14 cellular contexts compared by ENCODE assay signal in the genomic region with DNA sequence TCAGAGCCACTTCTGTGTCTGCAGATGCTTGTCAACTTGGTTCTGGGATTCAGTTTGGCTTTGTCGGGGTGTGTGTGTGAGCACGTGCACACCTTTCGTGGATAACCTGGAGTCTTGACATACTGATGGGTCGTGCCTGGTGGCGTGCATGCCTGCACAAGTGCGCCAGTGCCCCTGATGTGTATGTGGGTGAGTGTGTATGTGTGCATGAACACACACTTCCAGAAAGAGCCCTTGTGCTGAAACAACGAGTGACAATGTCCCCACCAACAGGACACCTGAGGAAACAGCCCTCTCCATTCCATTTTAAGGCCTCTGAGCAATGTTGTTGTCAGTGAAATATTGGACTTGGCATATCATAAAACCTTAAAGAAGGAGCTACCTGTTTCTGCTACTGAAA. TPM values are rescaled to one million over a fixed set of nuclear protein-coding genes. Genes with fewer than 3 reads are reported as not detected.
DNase-seq lines count a peak whose midpoint lies in the region; ATAC-seq and TF ChIP-seq lines count a peak whose summit lies in the region.
"Had no signal": no experiment of that assay in that cellular context is flagged by ENCODE, and none has a peak within 500 bp of the region (broad histone marks: within the 10 kb centered on the region; RNA-seq: fewer than 3 reads in every experiment).

No MANE protein-coding gene starts in this region.

- H3K27me3 ChIP-seq in stomach (peaks cover 0 to 3% (median 0%) of the 10 kb centered on the region in 3 donors), gastroesophageal sphincter (no peaks in the 10 kb centered on the region)
- H3K27me3 ChIP-seq: ascending aorta had no signal

- peak in 2 of 7 experiments; percentile 14 to 23 for TF ChIP-seq CTCF in stomach (IDR thresholded peaks at IDR 0.05)
- peak in 1 of 4 experiments; percentile 11 for TF ChIP-seq CTCF in gastroesophageal sphincter (IDR thresholded peaks at IDR 0.05)

- DNase-seq in NCI-H2107 treated with DMSO at 0.1 percent for 48 hours (lab: John Stamatoyannopoulos, UW; ENCODE audit: unreplicated experiment), result peak; percentile 17
- DNase-seq in NCI-H2107 (lab: John Stamatoyannopoulos, UW), result no peak
- DNase-seq in NCI-H69 (lab: John Stamatoyannopoulos, UW), result peak; percentile 71
- no peak for DNase-seq in stomach
- no peak for DNase-seq in NOMO-1 treated with DMSO at 0.1 percent for 48 hours (lab: John Stamatoyannopoulos, UW; ENCODE audit: unreplicated experiment)
- DNase-seq in NCI-H2171 (lab: John Stamatoyannopoulos, UW), result no peak
- DNase-seq: COR-L47; dermis blood vessel endothelial cell; NCI-H1436 treated with DMSO at 0.1 percent for 48 hours; Right ventricle myocardium superior; stimulated activated CD4-positive, alpha-beta T cell treated with anti-CD3 and anti-CD28 coated beads, Interleukin-12 subunit alpha, Interleukin-12 subunit beta, amount 100 ng/mL, for 4 hours had no signal

- peak overlapping the region; percentile 87 to 96 (median 93) for H3K27ac ChIP-seq in stomach
- H3K27ac ChIP-seq in gastroesophageal sphincter, result no peak overlapping the region
- H3K27ac ChIP-seq: ascending aorta had no signal

- H3K36me3 ChIP-seq in stomach, result peaks cover 6 to 10% (median 8%) of the 10 kb centered on the region in 4 donors
- peaks cover 0 to 23% of the 10 kb centered on the region in 2 donors for H3K36me3 ChIP-seq in gastroesophageal sphincter
- H3K36me3 ChIP-seq: ascending aorta had no signal

- TF ChIP-seq EP300 in stomach (IDR thresholded peaks at IDR 0.05), result no peak
- TF ChIP-seq EP300 in gastroesophageal sphincter (IDR thresholded peaks at IDR 0.05), result no peak

- 27 to 63% (median 39%) methylated on average over 7 of the region's 7 CpGs for WGBS in stomach, 5 donors
- WGBS in gastroesophageal sphincter (ENCODE audit: low coverage in 1 of 2), 2 donors, result 77% methylated on average over 5 of the region's 7 CpGs; no CpG with 5 or more reads in 1 of the 2 donors

- peak; percentile 43 for ATAC-seq in esophagus mucosa
- no peak for ATAC-seq in gastroesophageal sphincter

- TF ChIP-seq POLR2A in stomach (IDR thresholded peaks at IDR 0.05) (no peak), gastroesophageal sphincter (IDR thresholded peaks at IDR 0.05) (no peak)

- H3K4me3 ChIP-seq in stomach, result peak overlapping the region in 1 of 4 donors; percentile 19
- no peak overlapping the region for H3K4me3 ChIP-seq in gastroesophageal sphincter
- H3K4me3 ChIP-seq: ascending aorta had no signal

- intact Hi-C loops in stomach (cut with DNase I; ENCODE audit: low total_unique reads), result no loop called here

- H3K9me3 ChIP-seq in stomach, result no peaks in the 10 kb centered on the region
- H3K9me3 ChIP-seq in gastroesophageal sphincter, result no peaks in the 10 kb centered on the region
- H3K9me3 ChIP-seq: ascending aorta had no signal

- H3K4me1 ChIP-seq in stomach (peaks cover 62 to 93% (median 81%) of the 10 kb centered on the region in 4 donors), gastroesophageal sphincter (peaks cover 0 to 38% (median 0%) of the 10 kb centered on the region in 3 donors)
- H3K4me1 ChIP-seq: ascending aorta had no signal

RNA-seq across cellular contexts. Expression of a gene that starts 53.9 kb away (rescaled TPM):
- total RNA-seq in esophagus mucosa, result 35.2 TPM
- total RNA-seq in stomach, result 10 to 100 TPM; 15.4 to 79.4 (median 31.0) TPM
- polyA plus RNA-seq in stomach, result 10 to 100 TPM; 34.0 to 71.3 (median 70.3) TPM
- total RNA-seq in gastroesophageal sphincter, result 10 to 100 TPM; 25.3 to 35.8 (median 31.9) TPM

Comparison
In these comparisons a context has a peak if more than half of its experiments do, and no peak if none do; other contexts are left out.
1. DNase-seq: peak in NCI-H2107 treated with DMSO at 0.1 percent for 48 hours (single experiment) and NCI-H69 (single experiment); none in NCI-H2107 (single experiment), stomach (single experiment), NOMO-1 treated with DMSO at 0.1 percent for 48 hours (single experiment) and NCI-H2171 (single experiment).
2. H3K27ac ChIP-seq: peak in stomach (5 of 5); none in gastroesophageal sphincter (0 of 4).